Comparison of ENCODE assay signal across 2 cellular contexts in genomic region chr3:72990701-72991395, GRCh38.
TF ChIP-seq lines count a peak whose summit lies in the region.

No MANE protein-coding gene starts in this region.

TF ChIP-seq in IMR-90, 13 proteins besides CTCF, POLR2A, EP300 and RAD21:
- TF ChIP-seq FOS (IDR thresholded peaks at IDR 0.05; ENCODE audit: low read depth, low read length) (no peak), RFX5 (IDR thresholded peaks at IDR 0.05; ENCODE audit: low read depth, low read length) (no peak), CEBPB (IDR thresholded peaks at IDR 0.05; ENCODE audit: low read depth, low read length) (0 out of 2 replicates have a peak, but pooled peaks have one; percentile 21)
- TF ChIP-seq, protein P1, sequence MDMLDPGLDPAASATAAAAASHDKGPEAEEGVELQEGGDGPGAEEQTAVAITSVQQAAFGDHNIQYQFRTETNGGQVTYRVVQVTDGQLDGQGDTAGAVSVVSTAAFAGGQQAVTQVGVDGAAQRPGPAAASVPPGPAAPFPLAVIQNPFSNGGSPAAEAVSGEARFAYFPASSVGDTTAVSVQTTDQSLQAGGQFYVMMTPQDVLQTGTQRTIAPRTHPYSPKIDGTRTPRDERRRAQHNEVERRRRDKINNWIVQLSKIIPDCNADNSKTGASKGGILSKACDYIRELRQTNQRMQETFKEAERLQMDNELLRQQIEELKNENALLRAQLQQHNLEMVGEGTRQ (IDR thresholded peaks at IDR 0.05; ENCODE audit: low read depth, low read length) = no peak

TF ChIP-seq in K562, 482 proteins besides CTCF, POLR2A, EP300 and RAD21:
- TF ChIP-seq EGR1 (conservative IDR thresholded peaks at IDR 0.05) (0 out of 2 replicates have a peak, but pooled peaks have one; percentile 7), CBFA2T3 (IDR thresholded peaks at IDR 0.05) (no peak), TCFL5 (CRISPR knock-in tag; conservative IDR thresholded peaks at IDR 0.05) (no peak), CEBPB (tag; IDR thresholded peaks at IDR 0.05) (peak; percentile 91), YY1 (IDR thresholded peaks at IDR 0.05; ENCODE audit: borderline replicate concordance in 1 of 3, control insufficient read depth in 1 of 3, extremely low read depth in 1 of 3, insufficient read depth in 3 of 3, insufficient read length in 1 of 3, insufficient replicate concordance in 2 of 3, low read depth in 1 of 3, low read length in 2 of 3) (peak in 1 of 3 experiments; percentile 73), CEBPG (CRISPR knock-in tag; IDR thresholded peaks at IDR 0.05) (no peak), CEBPG (tag; conservative IDR thresholded peaks at IDR 0.05 in 1 of 2, IDR thresholded peaks at IDR 0.05 in 1 of 2) (peak; percentile 38 to 60; a peak in 3 of 4 replicates), ZNF134 (CRISPR knock-in tag; conservative IDR thresholded peaks at IDR 0.05) (no peak)
- TF ChIP-seq, protein P2, sequence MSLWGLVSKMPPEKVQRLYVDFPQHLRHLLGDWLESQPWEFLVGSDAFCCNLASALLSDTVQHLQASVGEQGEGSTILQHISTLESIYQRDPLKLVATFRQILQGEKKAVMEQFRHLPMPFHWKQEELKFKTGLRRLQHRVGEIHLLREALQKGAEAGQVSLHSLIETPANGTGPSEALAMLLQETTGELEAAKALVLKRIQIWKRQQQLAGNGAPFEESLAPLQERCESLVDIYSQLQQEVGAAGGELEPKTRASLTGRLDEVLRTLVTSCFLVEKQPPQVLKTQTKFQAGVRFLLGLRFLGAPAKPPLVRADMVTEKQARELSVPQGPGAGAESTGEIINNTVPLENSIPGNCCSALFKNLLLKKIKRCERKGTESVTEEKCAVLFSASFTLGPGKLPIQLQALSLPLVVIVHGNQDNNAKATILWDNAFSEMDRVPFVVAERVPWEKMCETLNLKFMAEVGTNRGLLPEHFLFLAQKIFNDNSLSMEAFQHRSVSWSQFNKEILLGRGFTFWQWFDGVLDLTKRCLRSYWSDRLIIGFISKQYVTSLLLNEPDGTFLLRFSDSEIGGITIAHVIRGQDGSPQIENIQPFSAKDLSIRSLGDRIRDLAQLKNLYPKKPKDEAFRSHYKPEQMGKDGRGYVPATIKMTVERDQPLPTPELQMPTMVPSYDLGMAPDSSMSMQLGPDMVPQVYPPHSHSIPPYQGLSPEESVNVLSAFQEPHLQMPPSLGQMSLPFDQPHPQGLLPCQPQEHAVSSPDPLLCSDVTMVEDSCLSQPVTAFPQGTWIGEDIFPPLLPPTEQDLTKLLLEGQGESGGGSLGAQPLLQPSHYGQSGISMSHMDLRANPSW (CRISPR knock-in tag; IDR thresholded peaks at IDR 0.05) = no peak
- TF ChIP-seq, protein P3, sequence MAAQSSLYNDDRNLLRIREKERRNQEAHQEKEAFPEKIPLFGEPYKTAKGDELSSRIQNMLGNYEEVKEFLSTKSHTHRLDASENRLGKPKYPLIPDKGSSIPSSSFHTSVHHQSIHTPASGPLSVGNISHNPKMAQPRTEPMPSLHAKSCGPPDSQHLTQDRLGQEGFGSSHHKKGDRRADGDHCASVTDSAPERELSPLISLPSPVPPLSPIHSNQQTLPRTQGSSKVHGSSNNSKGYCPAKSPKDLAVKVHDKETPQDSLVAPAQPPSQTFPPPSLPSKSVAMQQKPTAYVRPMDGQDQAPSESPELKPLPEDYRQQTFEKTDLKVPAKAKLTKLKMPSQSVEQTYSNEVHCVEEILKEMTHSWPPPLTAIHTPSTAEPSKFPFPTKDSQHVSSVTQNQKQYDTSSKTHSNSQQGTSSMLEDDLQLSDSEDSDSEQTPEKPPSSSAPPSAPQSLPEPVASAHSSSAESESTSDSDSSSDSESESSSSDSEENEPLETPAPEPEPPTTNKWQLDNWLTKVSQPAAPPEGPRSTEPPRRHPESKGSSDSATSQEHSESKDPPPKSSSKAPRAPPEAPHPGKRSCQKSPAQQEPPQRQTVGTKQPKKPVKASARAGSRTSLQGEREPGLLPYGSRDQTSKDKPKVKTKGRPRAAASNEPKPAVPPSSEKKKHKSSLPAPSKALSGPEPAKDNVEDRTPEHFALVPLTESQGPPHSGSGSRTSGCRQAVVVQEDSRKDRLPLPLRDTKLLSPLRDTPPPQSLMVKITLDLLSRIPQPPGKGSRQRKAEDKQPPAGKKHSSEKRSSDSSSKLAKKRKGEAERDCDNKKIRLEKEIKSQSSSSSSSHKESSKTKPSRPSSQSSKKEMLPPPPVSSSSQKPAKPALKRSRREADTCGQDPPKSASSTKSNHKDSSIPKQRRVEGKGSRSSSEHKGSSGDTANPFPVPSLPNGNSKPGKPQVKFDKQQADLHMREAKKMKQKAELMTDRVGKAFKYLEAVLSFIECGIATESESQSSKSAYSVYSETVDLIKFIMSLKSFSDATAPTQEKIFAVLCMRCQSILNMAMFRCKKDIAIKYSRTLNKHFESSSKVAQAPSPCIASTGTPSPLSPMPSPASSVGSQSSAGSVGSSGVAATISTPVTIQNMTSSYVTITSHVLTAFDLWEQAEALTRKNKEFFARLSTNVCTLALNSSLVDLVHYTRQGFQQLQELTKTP (IDR thresholded peaks at IDR 0.05; ENCODE audit: low read depth in 1 of 2, partially characterized antibody in 2 of 2) = no peak
TF ChIP-seq in K562: peak in this region for 4.
